ENCODE assay signal across 20 cellular contexts in genomic region chr15:96392380-96393208, GRCh38.
DNase-seq lines count a peak whose midpoint lies in the region; ATAC-seq and TF ChIP-seq lines count a peak whose summit lies in the region.
"Had no signal": no experiment of that assay in that cellular context is flagged by ENCODE, and none has a peak within 500 bp of the region (broad histone marks: within the 10 kb centered on the region; RNA-seq: fewer than 3 reads in every experiment).

No MANE protein-coding gene starts in this region.

- H3K9me3 Mint-ChIP-seq in endodermal cell (no peaks in the 10 kb centered on the region), immature natural killer cell (no peaks in the 10 kb centered on the region)
- H3K9me3 Mint-ChIP-seq: activated T-helper 17 cell treated with anti-CD3 and anti-CD28 coated beads, Interleukin-2, amount 50 U/mL, for 72 hours had no signal

- dilution Hi-C loops in IMR-90 (cut with HindIII; ENCODE audit: low sequenced_read_pairs, unreplicated experiment) = no loop called here

- H3K4me1 ChIP-seq in IMR-90 (ENCODE audit: control insufficient read depth, insufficient read depth, low read length) = peaks cover 3% of the 10 kb centered on the region; the same call in 1 of the 2 replicates
- no peaks in the 10 kb centered on the region for H3K4me1 ChIP-seq in endodermal cell (ENCODE audit: control insufficient read depth, insufficient read depth, low read length)
- no peaks in the 10 kb centered on the region for H3K4me1 ChIP-seq in right lobe of liver
- H3K4me1 ChIP-seq: lower lobe of right lung, suprapubic skin had no signal

- no peak for TF ChIP-seq RAD21 in IMR-90 (IDR thresholded peaks at IDR 0.05; ENCODE audit: low read length)

- no peak overlapping the region for H3K56ac ChIP-seq in IMR-90 (ENCODE audit: extremely low read depth, insufficient read depth, low read length)

- H3K4ac ChIP-seq in IMR-90 (ENCODE audit: low read depth, low read length) = no peak overlapping the region

- peaks cover 6% of the 10 kb centered on the region for H3K4me1 Mint-ChIP-seq in endodermal cell
- no peaks in the 10 kb centered on the region for H3K4me1 Mint-ChIP-seq in immature natural killer cell
- H3K4me1 Mint-ChIP-seq: activated T-helper 17 cell treated with anti-CD3 and anti-CD28 coated beads, Interleukin-2, amount 50 U/mL, for 72 hours; B cell; naive B cell had no signal

- POLR2A ChIA-PET in IMR-90 (lab: Charles Lee; ENCODE audit: unreplicated experiment) = no interaction called here

- no peak overlapping the region for H2AK9ac ChIP-seq in IMR-90 (replicated peaks; ENCODE audit: low read depth, low read length, poor library complexity)

- no peaks in the 10 kb centered on the region for H4K20me1 ChIP-seq in IMR-90 (ENCODE audit: insufficient read depth, low read length)

- peak; percentile 7 for DNase-seq in IMR-90
- peak; percentile 72 for DNase-seq in endodermal cell
- no peak for DNase-seq in right lobe of liver
- no peak for DNase-seq in immature natural killer cell
- DNase-seq in NCI-H2029 treated with DMSO at 0.1 percent for 48 hours (lab: John Stamatoyannopoulos, UW) = no peak
- DNase-seq: caudate nucleus; effector memory CD8-positive, alpha-beta T cell; foreskin fibroblast; lower lobe of right lung; naive B cell; NCI-H187; NCI-H510A; stimulated activated CD4-positive, alpha-beta T cell treated with anti-CD3 and anti-CD28 coated beads, Interleukin-4, amount 100 ng/mL, for 24 hours had no signal

- H2BK20ac ChIP-seq in IMR-90 (ENCODE audit: low read depth, low read length) = no peak overlapping the region

- H3K36me3 Mint-ChIP-seq in endodermal cell (ENCODE audit: low read depth) (no peaks in the 10 kb centered on the region), immature natural killer cell (no peaks in the 10 kb centered on the region)
- H3K36me3 Mint-ChIP-seq: naive B cell had no signal

- TF ChIP-seq POLR2A in IMR-90 (IDR thresholded peaks at IDR 0.05; ENCODE audit: low read depth, low read length) (no peak), right lobe of liver (IDR thresholded peaks at IDR 0.05) (no peak)

- CTCF ChIA-PET in IMR-90 (lab: Yijun Ruan, JAX) = no interaction called here

- H3K9me3 ChIP-seq in IMR-90 (ENCODE audit: control insufficient read depth, insufficient read depth, low read length) (no peaks in the 10 kb centered on the region), endodermal cell (ENCODE audit: control insufficient read depth, low read length) (no peaks in the 10 kb centered on the region), right lobe of liver (no peaks in the 10 kb centered on the region)
- H3K9me3 ChIP-seq: lower lobe of right lung, suprapubic skin had no signal

- H3K4me3 ChIP-seq in IMR-90 (ENCODE audit: insufficient read depth, low read depth, low read length) (no peak overlapping the region), endodermal cell (ENCODE audit: low read length) (no peak overlapping the region), right lobe of liver (peak overlapping the region; percentile 6 to 31 (median 19))
- H3K4me3 ChIP-seq: lower lobe of right lung, suprapubic skin had no signal

- H3K36me3 ChIP-seq in IMR-90 (ENCODE audit: control insufficient read depth, insufficient read depth, low read length) = no peaks in the 10 kb centered on the region
- no peaks in the 10 kb centered on the region for H3K36me3 ChIP-seq in endodermal cell (ENCODE audit: control insufficient read depth, insufficient read depth, low read length)
- H3K36me3 ChIP-seq in right lobe of liver = no peaks in the 10 kb centered on the region
- H3K36me3 ChIP-seq: lower lobe of right lung, suprapubic skin had no signal

- no peak overlapping the region for H2AFZ ChIP-seq in IMR-90 (replicated peaks; ENCODE audit: low read length, poor library complexity)

- 46% methylated on average over 2 of the region's 10 CpGs; no CpG with 5 or more reads in 1 of the 2 experiments for WGBS in IMR-90 (ENCODE audit: extremely low coverage in 2 of 2, insufficient read length in 1 of 2), 2 experiments
- WGBS in endodermal cell (ENCODE audit: insufficient coverage in 1 of 2, insufficient read length in 1 of 2), 2 experiments = 46 to 58% methylated on average over 8 to 10 of the region's 10 CpGs
- 40% methylated on average over 10 of the region's 10 CpGs for WGBS in right lobe of liver (ENCODE audit: insufficient coverage, low coverage, low lambda C conversion rate, missing lambda C conversion rate)

- in situ Hi-C loops in IMR-90 (cut with MboI; ENCODE audit: low sequenced_read_pairs) = no loop called here

- no peak overlapping the region for H2BK120ac ChIP-seq in IMR-90 (ENCODE audit: low read depth, low read length)

- H3K23ac ChIP-seq in IMR-90 (ENCODE audit: low read depth, low read length) = no peak overlapping the region

- H3K27ac ChIP-seq in IMR-90 (ENCODE audit: insufficient read depth, low read length) (no peak overlapping the region), endodermal cell (ENCODE audit: low read depth, low read length) (no peak overlapping the region), right lobe of liver (no peak overlapping the region)
- H3K27ac ChIP-seq: lower lobe of right lung, suprapubic skin had no signal

- ATAC-seq in GM18502 (IDR thresholded peaks at IDR 0.05; ENCODE audit: poor library complexity, unreplicated experiment) (peak; percentile 71), IMR-90 (ENCODE audit: low read depth) (peak; percentile 27; the same call in 1 of the 2 replicates), right lobe of liver (peak; percentile 67 to 87 (median 74)), GM21423 (IDR thresholded peaks at IDR 0.05; ENCODE audit: unreplicated experiment) (no peak), GM21526 (IDR thresholded peaks at IDR 0.05; ENCODE audit: low FRiP score, unreplicated experiment) (no peak)
- ATAC-seq: activated T-helper 17 cell treated with anti-CD3 and anti-CD28 coated beads, Interleukin-2, amount 50 U/mL, for 72 hours; effector memory CD8-positive, alpha-beta T cell; HCT116; lower lobe of right lung had no signal

- no peak for TF ChIP-seq CTCF in IMR-90 (conservative IDR thresholded peaks at IDR 0.05; ENCODE audit: low read depth, low read length)
- no peak for TF ChIP-seq CTCF in endodermal cell (conservative IDR thresholded peaks at IDR 0.05)
- no peak for TF ChIP-seq CTCF in right lobe of liver (IDR thresholded peaks at IDR 0.05)

- intact Hi-C loops in IMR-90 (cut with micrococcal nuclease) (no loop called here), right lobe of liver (cut with DNase I) (no loop called here)

- no peak overlapping the region for H3K14ac ChIP-seq in IMR-90 (replicated peaks; ENCODE audit: low read depth, low read length)

- peaks cover 78% of the 10 kb centered on the region for H3K27me3 Mint-ChIP-seq in endodermal cell (ENCODE audit: insufficient read depth)
- peaks cover 8 to 16% (median 11%) of the 10 kb centered on the region in 3 donors for H3K27me3 Mint-ChIP-seq in immature natural killer cell (ENCODE audit: low read depth in 3 of 3)

- H3K9me1 ChIP-seq in IMR-90 (ENCODE audit: insufficient read depth, low read length) = no peaks in the 10 kb centered on the region

- H3K9ac ChIP-seq in IMR-90 (ENCODE audit: low read depth, low read length) (no peak overlapping the region), endodermal cell (ENCODE audit: extremely low read depth, low read length, poor library complexity, severe bottlenecking) (no peak overlapping the region)

- H4K91ac ChIP-seq in IMR-90 (ENCODE audit: insufficient read depth, low read depth, low read length) = no peak overlapping the region

- no TSS peak for BruUV-seq in IMR-90 (replicated peaks; lab: Mats Ljungman, UMichigan)

- no peak overlapping the region for H3K18ac ChIP-seq in IMR-90 (ENCODE audit: low read depth, low read length)

- no peaks in the 10 kb centered on the region for H3K27me3 ChIP-seq in IMR-90 (ENCODE audit: control insufficient read depth, insufficient read depth, low read length)
- peaks cover 65% of the 10 kb centered on the region for H3K27me3 ChIP-seq in endodermal cell (ENCODE audit: control insufficient read depth, insufficient read depth, low read length, poor library complexity, severe bottlenecking)
- no peaks in the 10 kb centered on the region for H3K27me3 ChIP-seq in right lobe of liver

- H4K8ac ChIP-seq in IMR-90 (ENCODE audit: low read depth in 2 of 2, low read length in 2 of 2) = peak overlapping the region in 1 of 2 experiments; percentile 28; a peak in 1 of 4 replicates

- no peak overlapping the region for H4K5ac ChIP-seq in IMR-90 (ENCODE audit: low read depth, low read length)

- no peak overlapping the region; the same call in none of the 2 replicates for H3K4me2 ChIP-seq in IMR-90 (ENCODE audit: low read depth, low read length)

- no peak overlapping the region for H2BK15ac ChIP-seq in IMR-90 (ENCODE audit: low read depth, low read length)

- H2AK5ac ChIP-seq in IMR-90 (ENCODE audit: low read depth, low read length) = no peak overlapping the region

- no peaks in the 10 kb centered on the region; a peak in 1 of 4 replicates for H3K79me1 ChIP-seq in IMR-90 (ENCODE audit: low read depth in 1 of 2, low read length in 2 of 2)

- no peak overlapping the region for H3K27ac Mint-ChIP-seq in endodermal cell
- H3K27ac Mint-ChIP-seq in immature natural killer cell = no peak overlapping the region
- H3K27ac Mint-ChIP-seq: activated T-helper 17 cell treated with anti-CD3 and anti-CD28 coated beads, Interleukin-2, amount 50 U/mL, for 72 hours; B cell; effector memory CD8-positive, alpha-beta T cell; naive B cell had no signal

- no peak overlapping the region for H2BK5ac ChIP-seq in IMR-90 (ENCODE audit: low read depth, low read length, poor library complexity, severe bottlenecking)

- no peak overlapping the region for H3K4me3 Mint-ChIP-seq in endodermal cell
- H3K4me3 Mint-ChIP-seq in immature natural killer cell = no peak overlapping the region
- H3K4me3 Mint-ChIP-seq: activated T-helper 17 cell treated with anti-CD3 and anti-CD28 coated beads, Interleukin-2, amount 50 U/mL, for 72 hours; B cell; effector memory CD8-positive, alpha-beta T cell; naive B cell had no signal

TF ChIP-seq in IMR-90, 13 proteins besides CTCF, POLR2A, EP300 and RAD21:
- TF ChIP-seq FOS (IDR thresholded peaks at IDR 0.05; ENCODE audit: low read depth, low read length) (no peak), MAFK (IDR thresholded peaks at IDR 0.05; ENCODE audit: low read depth, low read length) (peak; percentile 48; the same call in 1 of the 2 replicates), CHD1 (IDR thresholded peaks at IDR 0.05; ENCODE audit: low read depth, low read length) (no peak), NFE2L2 (IDR thresholded peaks at IDR 0.05; ENCODE audit: low read depth, low read length) (peak; percentile 97), CEBPB (IDR thresholded peaks at IDR 0.05; ENCODE audit: low read depth, low read length) (no peak)

Comparison
In these comparisons a context has a peak if more than half of its experiments do, and no peak if none do; other contexts are left out.
1. ATAC-seq: peak in GM18502 (single experiment), IMR-90 (single experiment) and right lobe of liver (4 of 4); none in GM21423 (single experiment) and GM21526 (single experiment).
2. DNase-seq: peak in IMR-90 (single experiment) and endodermal cell (single experiment); none in right lobe of liver (0 of 3), immature natural killer cell (0 of 3) and NCI-H2029 treated with DMSO at 0.1 percent for 48 hours (single experiment).
3. H3K4me3 ChIP-seq: peak in right lobe of liver (3 of 3); none in IMR-90 (single experiment) and endodermal cell (single experiment).